ENCODE assay signal across 1 cellular context in the genomic region with DNA sequence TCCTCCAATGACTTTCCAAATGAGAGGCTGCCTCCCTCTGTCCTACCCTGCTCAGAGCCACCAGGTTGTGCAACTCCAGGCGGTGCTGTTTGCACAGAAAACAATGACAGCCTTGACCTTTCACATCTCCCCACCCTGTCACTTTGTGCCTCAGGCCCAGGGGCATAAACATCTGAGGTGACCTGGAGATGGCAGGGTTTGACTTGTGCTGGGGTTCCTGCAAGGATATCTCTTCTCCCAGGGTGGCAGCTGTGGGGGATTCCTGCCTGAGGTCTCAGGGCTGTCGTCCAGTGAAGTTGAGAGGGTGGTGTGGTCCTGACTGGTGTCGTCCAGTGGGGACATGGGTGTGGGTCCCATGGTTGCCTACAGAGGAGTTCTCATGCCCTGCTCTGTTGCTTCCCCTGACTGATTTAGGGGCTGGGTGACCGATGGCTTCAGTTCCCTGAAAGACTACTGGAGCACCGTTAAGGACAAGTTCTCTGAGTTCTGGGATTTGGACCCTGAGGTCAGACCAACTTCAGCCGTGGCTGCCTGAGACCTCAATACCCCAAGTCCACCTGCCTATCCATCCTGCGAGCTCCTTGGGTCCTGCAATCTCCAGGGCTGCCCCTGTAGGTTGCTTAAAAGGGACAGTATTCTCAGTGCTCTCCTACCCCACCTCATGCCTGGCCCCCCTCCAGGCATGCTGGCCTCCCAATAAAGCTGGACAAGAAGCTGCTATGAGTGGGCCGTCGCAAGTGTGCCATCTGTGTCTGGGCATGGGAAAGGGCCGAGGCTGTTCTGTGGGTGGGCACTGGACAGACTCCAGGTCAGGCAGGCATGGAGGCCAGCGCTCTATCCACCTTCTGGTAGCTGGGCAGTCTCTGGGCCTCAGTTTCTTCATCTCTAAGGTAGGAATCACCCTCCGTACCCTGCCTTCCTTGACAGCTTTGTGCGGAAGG.
TF ChIP-seq lines count a peak whose summit lies in the region.

No MANE protein-coding gene starts in this region.

TF ChIP-seq in HepG2, 621 proteins besides CTCF, POLR2A, EP300 and RAD21 (continued from another document and continues in another):
- TF ChIP-seq ZNF549 (CRISPR knock-in tag; IDR thresholded peaks at IDR 0.05) = no peak
- TF ChIP-seq ZNF264 (CRISPR knock-in tag; IDR thresholded peaks at IDR 0.05) = peak; percentile 96
- TF ChIP-seq ZNF292 (CRISPR knock-in tag; IDR thresholded peaks at IDR 0.05; ENCODE audit: borderline replicate concordance, low read depth) = peak; percentile 75; the same call in 1 of the 2 replicates
- TF ChIP-seq, protein P1, sequence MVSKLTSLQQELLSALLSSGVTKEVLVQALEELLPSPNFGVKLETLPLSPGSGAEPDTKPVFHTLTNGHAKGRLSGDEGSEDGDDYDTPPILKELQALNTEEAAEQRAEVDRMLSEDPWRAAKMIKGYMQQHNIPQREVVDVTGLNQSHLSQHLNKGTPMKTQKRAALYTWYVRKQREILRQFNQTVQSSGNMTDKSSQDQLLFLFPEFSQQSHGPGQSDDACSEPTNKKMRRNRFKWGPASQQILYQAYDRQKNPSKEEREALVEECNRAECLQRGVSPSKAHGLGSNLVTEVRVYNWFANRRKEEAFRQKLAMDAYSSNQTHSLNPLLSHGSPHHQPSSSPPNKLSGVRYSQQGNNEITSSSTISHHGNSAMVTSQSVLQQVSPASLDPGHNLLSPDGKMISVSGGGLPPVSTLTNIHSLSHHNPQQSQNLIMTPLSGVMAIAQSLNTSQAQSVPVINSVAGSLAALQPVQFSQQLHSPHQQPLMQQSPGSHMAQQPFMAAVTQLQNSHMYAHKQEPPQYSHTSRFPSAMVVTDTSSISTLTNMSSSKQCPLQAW (CRISPR knock-in tag; IDR thresholded peaks at IDR 0.05) = peak; percentile 73
- TF ChIP-seq ZNF225 (CRISPR knock-in tag; IDR thresholded peaks at IDR 0.05) = peak; percentile 24; the same call in 1 of the 2 replicates
- TF ChIP-seq, protein P2, sequence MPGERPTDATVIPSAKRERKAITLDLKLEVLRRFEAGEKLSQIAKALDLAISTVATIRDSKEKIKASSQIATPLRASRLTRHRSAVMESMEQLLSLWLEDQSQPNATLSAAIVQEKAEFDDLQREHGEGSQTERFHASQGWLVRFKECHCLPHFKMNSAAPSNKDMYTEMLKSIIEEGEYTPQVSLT (CRISPR knock-in tag; IDR thresholded peaks at IDR 0.05; ENCODE audit: borderline replicate concordance, low read depth) = no peak
- TF ChIP-seq, protein P3, sequence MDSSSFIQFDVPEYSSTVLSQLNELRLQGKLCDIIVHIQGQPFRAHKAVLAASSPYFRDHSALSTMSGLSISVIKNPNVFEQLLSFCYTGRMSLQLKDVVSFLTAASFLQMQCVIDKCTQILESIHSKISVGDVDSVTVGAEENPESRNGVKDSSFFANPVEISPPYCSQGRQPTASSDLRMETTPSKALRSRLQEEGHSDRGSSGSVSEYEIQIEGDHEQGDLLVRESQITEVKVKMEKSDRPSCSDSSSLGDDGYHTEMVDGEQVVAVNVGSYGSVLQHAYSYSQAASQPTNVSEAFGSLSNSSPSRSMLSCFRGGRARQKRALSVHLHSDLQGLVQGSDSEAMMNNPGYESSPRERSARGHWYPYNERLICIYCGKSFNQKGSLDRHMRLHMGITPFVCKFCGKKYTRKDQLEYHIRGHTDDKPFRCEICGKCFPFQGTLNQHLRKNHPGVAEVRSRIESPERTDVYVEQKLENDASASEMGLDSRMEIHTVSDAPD (CRISPR knock-in tag; IDR thresholded peaks at IDR 0.05) = 0 out of 2 replicates have a peak, but pooled peaks have one; percentile 15
- no peak for TF ChIP-seq TCF7L2 (IDR thresholded peaks at IDR 0.05; ENCODE audit: low read depth, low read length)
- TF ChIP-seq HNRNPH1 (optimal IDR thresholded peaks at IDR 0.05; ENCODE audit: low read depth, low read length) = no peak
- peak; percentile 73 for TF ChIP-seq ZNF589 (CRISPR knock-in tag; conservative IDR thresholded peaks at IDR 0.05)
- TF ChIP-seq ATF7-NPFF (CRISPR knock-in tag; IDR thresholded peaks at IDR 0.05; ENCODE audit: low read depth) = peak; percentile 80; the same call in 1 of the 2 replicates
- peak; percentile 86 for TF ChIP-seq ZSCAN9 (CRISPR knock-in tag; IDR thresholded peaks at IDR 0.05; ENCODE audit: borderline replicate concordance)
- TF ChIP-seq KDM1A (CRISPR knock-in tag; IDR thresholded peaks at IDR 0.05) = peak; percentile 93
- TF ChIP-seq, protein P4, sequence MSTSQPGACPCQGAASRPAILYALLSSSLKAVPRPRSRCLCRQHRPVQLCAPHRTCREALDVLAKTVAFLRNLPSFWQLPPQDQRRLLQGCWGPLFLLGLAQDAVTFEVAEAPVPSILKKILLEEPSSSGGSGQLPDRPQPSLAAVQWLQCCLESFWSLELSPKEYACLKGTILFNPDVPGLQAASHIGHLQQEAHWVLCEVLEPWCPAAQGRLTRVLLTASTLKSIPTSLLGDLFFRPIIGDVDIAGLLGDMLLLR (CRISPR knock-in tag; IDR thresholded peaks at IDR 0.05) = peak; percentile 71; the same call in 1 of the 2 replicates
- TF ChIP-seq, protein P5, sequence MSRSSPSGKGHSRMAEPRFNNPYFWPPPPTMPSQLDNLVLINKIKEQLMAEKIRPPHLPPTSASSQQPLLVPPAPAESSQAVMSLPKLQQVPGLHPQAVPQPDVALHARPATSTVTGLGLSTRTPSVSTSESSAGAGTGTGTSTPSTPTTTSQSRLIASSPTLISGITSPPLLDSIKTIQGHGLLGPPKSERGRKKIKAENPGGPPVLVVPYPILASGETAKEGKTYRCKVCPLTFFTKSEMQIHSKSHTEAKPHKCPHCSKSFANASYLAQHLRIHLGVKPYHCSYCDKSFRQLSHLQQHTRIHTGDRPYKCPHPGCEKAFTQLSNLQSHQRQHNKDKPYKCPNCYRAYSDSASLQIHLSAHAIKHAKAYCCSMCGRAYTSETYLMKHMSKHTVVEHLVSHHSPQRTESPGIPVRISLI (CRISPR knock-in tag; IDR thresholded peaks at IDR 0.05; ENCODE audit: borderline replicate concordance) = peak; percentile 48; the same call in 1 of the 2 replicates
- no peak for TF ChIP-seq ZFP82 (CRISPR knock-in tag; IDR thresholded peaks at IDR 0.05; ENCODE audit: borderline replicate concordance)
- no peak for TF ChIP-seq ZNF850 (CRISPR knock-in tag; conservative IDR thresholded peaks at IDR 0.05)
- TF ChIP-seq GTF2F1 (IDR thresholded peaks at IDR 0.05; ENCODE audit: low read length) = no peak
- TF ChIP-seq MZF1 (CRISPR knock-in tag; IDR thresholded peaks at IDR 0.05; ENCODE audit: borderline replicate concordance) = no peak
- peak; percentile 76 for TF ChIP-seq SKI (IDR thresholded peaks at IDR 0.05; ENCODE audit: partially characterized antibody)
- TF ChIP-seq DR1 (CRISPR knock-in tag; IDR thresholded peaks at IDR 0.05) = no peak
- TF ChIP-seq, protein P6, sequence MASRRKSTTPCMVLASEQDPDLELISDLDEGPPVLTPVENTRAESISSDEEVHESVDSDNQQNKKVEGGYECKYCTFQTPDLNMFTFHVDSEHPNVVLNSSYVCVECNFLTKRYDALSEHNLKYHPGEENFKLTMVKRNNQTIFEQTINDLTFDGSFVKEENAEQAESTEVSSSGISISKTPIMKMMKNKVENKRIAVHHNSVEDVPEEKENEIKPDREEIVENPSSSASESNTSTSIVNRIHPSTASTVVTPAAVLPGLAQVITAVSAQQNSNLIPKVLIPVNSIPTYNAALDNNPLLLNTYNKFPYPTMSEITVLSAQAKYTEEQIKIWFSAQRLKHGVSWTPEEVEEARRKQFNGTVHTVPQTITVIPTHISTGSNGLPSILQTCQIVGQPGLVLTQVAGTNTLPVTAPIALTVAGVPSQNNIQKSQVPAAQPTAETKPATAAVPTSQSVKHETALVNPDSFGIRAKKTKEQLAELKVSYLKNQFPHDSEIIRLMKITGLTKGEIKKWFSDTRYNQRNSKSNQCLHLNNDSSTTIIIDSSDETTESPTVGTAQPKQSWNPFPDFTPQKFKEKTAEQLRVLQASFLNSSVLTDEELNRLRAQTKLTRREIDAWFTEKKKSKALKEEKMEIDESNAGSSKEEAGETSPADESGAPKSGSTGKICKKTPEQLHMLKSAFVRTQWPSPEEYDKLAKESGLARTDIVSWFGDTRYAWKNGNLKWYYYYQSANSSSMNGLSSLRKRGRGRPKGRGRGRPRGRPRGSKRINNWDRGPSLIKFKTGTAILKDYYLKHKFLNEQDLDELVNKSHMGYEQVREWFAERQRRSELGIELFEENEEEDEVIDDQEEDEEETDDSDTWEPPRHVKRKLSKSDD (CRISPR knock-in tag; IDR thresholded peaks at IDR 0.05; ENCODE audit: low read depth) = peak; percentile 73; the same call in 1 of the 2 replicates
- peak; percentile 49; the same call in 1 of the 2 replicates for TF ChIP-seq ZNF569 (CRISPR knock-in tag; IDR thresholded peaks at IDR 0.05; ENCODE audit: borderline replicate concordance)
- TF ChIP-seq, protein P7, sequence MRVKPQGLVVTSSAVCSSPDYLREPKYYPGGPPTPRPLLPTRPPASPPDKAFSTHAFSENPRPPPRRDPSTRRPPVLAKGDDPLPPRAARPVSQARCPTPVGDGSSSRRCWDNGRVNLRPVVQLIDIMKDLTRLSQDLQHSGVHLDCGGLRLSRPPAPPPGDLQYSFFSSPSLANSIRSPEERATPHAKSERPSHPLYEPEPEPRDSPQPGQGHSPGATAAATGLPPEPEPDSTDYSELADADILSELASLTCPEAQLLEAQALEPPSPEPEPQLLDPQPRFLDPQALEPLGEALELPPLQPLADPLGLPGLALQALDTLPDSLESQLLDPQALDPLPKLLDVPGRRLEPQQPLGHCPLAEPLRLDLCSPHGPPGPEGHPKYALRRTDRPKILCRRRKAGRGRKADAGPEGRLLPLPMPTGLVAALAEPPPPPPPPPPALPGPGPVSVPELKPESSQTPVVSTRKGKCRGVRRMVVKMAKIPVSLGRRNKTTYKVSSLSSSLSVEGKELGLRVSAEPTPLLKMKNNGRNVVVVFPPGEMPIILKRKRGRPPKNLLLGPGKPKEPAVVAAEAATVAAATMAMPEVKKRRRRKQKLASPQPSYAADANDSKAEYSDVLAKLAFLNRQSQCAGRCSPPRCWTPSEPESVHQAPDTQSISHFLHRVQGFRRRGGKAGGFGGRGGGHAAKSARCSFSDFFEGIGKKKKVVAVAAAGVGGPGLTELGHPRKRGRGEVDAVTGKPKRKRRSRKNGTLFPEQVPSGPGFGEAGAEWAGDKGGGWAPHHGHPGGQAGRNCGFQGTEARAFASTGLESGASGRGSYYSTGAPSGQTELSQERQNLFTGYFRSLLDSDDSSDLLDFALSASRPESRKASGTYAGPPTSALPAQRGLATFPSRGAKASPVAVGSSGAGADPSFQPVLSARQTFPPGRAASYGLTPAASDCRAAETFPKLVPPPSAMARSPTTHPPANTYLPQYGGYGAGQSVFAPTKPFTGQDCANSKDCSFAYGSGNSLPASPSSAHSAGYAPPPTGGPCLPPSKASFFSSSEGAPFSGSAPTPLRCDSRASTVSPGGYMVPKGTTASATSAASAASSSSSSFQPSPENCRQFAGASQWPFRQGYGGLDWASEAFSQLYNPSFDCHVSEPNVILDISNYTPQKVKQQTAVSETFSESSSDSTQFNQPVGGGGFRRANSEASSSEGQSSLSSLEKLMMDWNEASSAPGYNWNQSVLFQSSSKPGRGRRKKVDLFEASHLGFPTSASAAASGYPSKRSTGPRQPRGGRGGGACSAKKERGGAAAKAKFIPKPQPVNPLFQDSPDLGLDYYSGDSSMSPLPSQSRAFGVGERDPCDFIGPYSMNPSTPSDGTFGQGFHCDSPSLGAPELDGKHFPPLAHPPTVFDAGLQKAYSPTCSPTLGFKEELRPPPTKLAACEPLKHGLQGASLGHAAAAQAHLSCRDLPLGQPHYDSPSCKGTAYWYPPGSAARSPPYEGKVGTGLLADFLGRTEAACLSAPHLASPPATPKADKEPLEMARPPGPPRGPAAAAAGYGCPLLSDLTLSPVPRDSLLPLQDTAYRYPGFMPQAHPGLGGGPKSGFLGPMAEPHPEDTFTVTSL (CRISPR knock-in tag; IDR thresholded peaks at IDR 0.05; ENCODE audit: borderline replicate concordance) = peak; percentile 93
- TF ChIP-seq, protein P8, sequence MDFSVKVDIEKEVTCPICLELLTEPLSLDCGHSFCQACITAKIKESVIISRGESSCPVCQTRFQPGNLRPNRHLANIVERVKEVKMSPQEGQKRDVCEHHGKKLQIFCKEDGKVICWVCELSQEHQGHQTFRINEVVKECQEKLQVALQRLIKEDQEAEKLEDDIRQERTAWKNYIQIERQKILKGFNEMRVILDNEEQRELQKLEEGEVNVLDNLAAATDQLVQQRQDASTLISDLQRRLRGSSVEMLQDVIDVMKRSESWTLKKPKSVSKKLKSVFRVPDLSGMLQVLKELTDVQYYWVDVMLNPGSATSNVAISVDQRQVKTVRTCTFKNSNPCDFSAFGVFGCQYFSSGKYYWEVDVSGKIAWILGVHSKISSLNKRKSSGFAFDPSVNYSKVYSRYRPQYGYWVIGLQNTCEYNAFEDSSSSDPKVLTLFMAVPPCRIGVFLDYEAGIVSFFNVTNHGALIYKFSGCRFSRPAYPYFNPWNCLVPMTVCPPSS (IDR thresholded peaks at IDR 0.05) = no peak
- TF ChIP-seq, protein P9, sequence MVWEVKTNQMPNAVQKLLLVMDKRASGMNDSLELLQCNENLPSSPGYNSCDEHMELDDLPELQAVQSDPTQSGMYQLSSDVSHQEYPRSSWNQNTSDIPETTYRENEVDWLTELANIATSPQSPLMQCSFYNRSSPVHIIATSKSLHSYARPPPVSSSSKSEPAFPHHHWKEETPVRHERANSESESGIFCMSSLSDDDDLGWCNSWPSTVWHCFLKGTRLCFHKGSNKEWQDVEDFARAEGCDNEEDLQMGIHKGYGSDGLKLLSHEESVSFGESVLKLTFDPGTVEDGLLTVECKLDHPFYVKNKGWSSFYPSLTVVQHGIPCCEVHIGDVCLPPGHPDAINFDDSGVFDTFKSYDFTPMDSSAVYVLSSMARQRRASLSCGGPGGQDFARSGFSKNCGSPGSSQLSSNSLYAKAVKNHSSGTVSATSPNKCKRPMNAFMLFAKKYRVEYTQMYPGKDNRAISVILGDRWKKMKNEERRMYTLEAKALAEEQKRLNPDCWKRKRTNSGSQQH (CRISPR knock-in tag; IDR thresholded peaks at IDR 0.05; ENCODE audit: low read depth) = peak; percentile 41; the same call in 1 of the 2 replicates
- no peak for TF ChIP-seq RFX1 (IDR thresholded peaks at IDR 0.05)
